ENCODE assay signal across 9 cellular contexts in the genomic region with DNA sequence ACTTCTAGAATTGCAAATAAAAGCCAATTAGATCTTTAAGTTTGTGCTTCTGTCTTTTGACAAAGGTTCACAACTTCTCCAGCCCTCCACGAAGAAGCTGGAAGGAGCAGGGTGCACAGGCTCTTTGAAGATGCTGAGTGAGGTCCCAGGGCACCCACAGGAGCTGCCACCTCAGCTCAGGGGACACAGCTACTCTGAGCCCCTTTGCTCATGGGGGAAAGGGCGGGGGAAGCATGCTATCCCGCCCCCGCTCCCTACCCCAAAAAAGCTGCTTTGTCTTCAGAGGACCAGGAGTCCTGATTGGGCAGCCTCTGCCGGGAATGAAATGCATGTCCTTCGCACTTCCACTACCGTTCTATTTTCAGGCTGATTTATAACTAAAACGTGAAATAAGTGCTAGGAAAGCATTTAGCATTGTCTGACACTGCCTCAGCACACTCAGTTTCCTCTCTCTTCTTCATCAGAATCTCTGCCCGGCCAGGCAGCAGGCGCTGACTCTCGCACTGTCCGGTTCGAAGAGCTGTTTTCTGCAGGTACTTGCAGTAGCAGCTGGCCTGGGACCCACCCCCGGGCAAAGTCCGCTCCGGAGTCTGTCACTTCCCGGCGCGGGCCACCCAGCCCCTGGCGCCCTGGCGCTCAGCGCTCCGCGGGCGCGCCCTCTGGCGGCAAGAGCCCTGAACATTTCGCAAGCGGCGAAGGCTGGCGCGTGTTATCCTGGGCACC. TPM values are rescaled to one million over a fixed set of nuclear protein-coding genes. Genes with fewer than 3 reads are reported as not detected.
A peak's percentile ranks its signal among the peaks of the same experiment; 100 is the strongest.
DNase-seq lines count a peak whose midpoint lies in the region; ATAC-seq, FAIRE-seq and TF ChIP-seq lines count a peak whose summit lies in the region.
"Had no signal": no experiment of that assay in that cellular context is flagged by ENCODE, and none has a peak within 500 bp of the region (broad histone marks: within the 10 kb centered on the region; RNA-seq: fewer than 3 reads in every experiment).

No MANE protein-coding gene starts in this region.

- peak; percentile 89 for ATAC-seq in GM19468 (IDR thresholded peaks at IDR 0.05; ENCODE audit: extremely low read depth, unreplicated experiment)

- FAIRE-seq in endothelial cell of umbilical vein (lab: Jason Lieb, UNC), result peak; percentile 93
- FAIRE-seq: islet of Langerhans had no signal

- TF ChIP-seq POLR2A in endothelial cell of umbilical vein (IDR thresholded peaks at IDR 0.05; ENCODE audit: low read depth, low read length), result no peak

- intact Hi-C loops in endothelial cell of umbilical vein (cut with micrococcal nuclease), result loop anchor here (1.0 to 5.0 kb wide), 4 partner anchors 110 to 353 kb away; no protein-coding TSS in a partner anchor

- peak overlapping the region; percentile 56 for H2AFZ ChIP-seq in endothelial cell of umbilical vein (ENCODE audit: low read depth, low read length)

- H3K79me2 ChIP-seq in endothelial cell of umbilical vein (ENCODE audit: control insufficient read depth, insufficient read depth, low read length), result no peaks in the 10 kb centered on the region

- H3K27me3 ChIP-seq in HL-60 (ENCODE audit: insufficient read depth, poor library complexity, severe bottlenecking) (no peaks in the 10 kb centered on the region), endothelial cell of umbilical vein (ENCODE audit: control insufficient read depth in 2 of 2, insufficient read depth in 2 of 2, low read length in 2 of 2) (peaks cover 0 to 4% of the 10 kb centered on the region in 2 experiments)

- H3K4me1 ChIP-seq in endothelial cell of umbilical vein (ENCODE audit: control insufficient read depth, extremely low read depth, insufficient read depth, low read length), result peaks cover 2% of the 10 kb centered on the region

- H3K4me3 ChIP-seq in HL-60 (replicated peaks; ENCODE audit: insufficient read depth, low read length) (peak overlapping the region; percentile 28), endothelial cell of umbilical vein (replicated peaks in 1 of 3; ENCODE audit: insufficient read depth in 1 of 3, low read depth in 1 of 3, low read length in 3 of 3) (peak overlapping the region in 2 of 3 experiments; percentile 3 to 9)

- peak overlapping the region; percentile 49 for H3K4me2 ChIP-seq in endothelial cell of umbilical vein (ENCODE audit: insufficient read depth, low read length)

- H3K27ac ChIP-seq in HL-60 (replicated peaks) (no peak overlapping the region), endothelial cell of umbilical vein (ENCODE audit: insufficient read depth, low read depth, low read length) (no peak overlapping the region)

- CTCF ChIA-PET in endothelial cell of umbilical vein (lab: Charles Lee), result interaction anchor here (0.6 to 4.8 kb wide), 10 partner anchors 11 to 544 kb away, joined by 3 to 56 read pairs (median 4); no protein-coding TSS in a partner anchor

- H3K36me3 ChIP-seq in endothelial cell of umbilical vein (ENCODE audit: control insufficient read depth in 2 of 2, extremely low read depth in 1 of 2, insufficient read depth in 2 of 2, low read length in 2 of 2), result no peaks in the 10 kb centered on the region

- dilution Hi-C loops in endothelial cell of umbilical vein (cut with MboI; ENCODE audit: extremely low pct_ligation_motif_present, low sequenced_read_pairs), result no loop called here

- H3K9me1 ChIP-seq in endothelial cell of umbilical vein (replicated peaks; ENCODE audit: control insufficient read depth, extremely low read depth, insufficient read depth, low read length), result no peaks in the 10 kb centered on the region

- H3K9me3 ChIP-seq in endothelial cell of umbilical vein (replicated peaks; ENCODE audit: control insufficient read depth, insufficient read depth, low read length), result no peaks in the 10 kb centered on the region

- no peaks in the 10 kb centered on the region for H4K20me1 ChIP-seq in endothelial cell of umbilical vein (replicated peaks; ENCODE audit: control insufficient read depth, extremely low read depth, insufficient read depth, low read length)

- no TSS peak for BruUV-seq in endothelial cell of umbilical vein (replicated peaks; lab: Mats Ljungman, UMichigan)

- TF ChIP-seq CTCF in HL-60 (IDR thresholded peaks at IDR 0.05; ENCODE audit: insufficient read depth, low read length), result peak; percentile 68
- TF ChIP-seq CTCF in endothelial cell of umbilical vein (IDR thresholded peaks at IDR 0.05; ENCODE audit: extremely low read depth in 1 of 2, insufficient read depth in 1 of 2, low read depth in 1 of 2, low read length in 2 of 2), result peak; percentile 94 to 98

- H3K9ac ChIP-seq in endothelial cell of umbilical vein (replicated peaks; ENCODE audit: extremely low read depth, insufficient read depth, low read length), result no peak overlapping the region

- POLR2A ChIA-PET in endothelial cell of umbilical vein (lab: Charles Lee), result no interaction called here

- DNase-seq in COLO829 (ENCODE audit: low spot score), result peak; percentile 70
- DNase-seq in HL-60 (ENCODE audit: low read depth in 1 of 2, low spot score in 1 of 2), result peak; percentile 47 to 74
- DNase-seq in NOMO-1 treated with dmso at 0.1 percent for 144 hours (lab: John Stamatoyannopoulos, UW; ENCODE audit: unreplicated experiment), result peak; percentile 52
- peak; percentile 51 for DNase-seq in activated CD8-positive, alpha-beta memory T cell treated with anti-CD3 and anti-CD28 coated beads, Interleukin-2, amount 50 U/mL, for 24 hours (ENCODE audit: extremely low read depth)
- peak; percentile 75 for DNase-seq in endothelial cell of umbilical vein (ENCODE audit: low read depth, low spot score)
- DNase-seq in middle frontal gyrus (ENCODE audit: extremely low spot score, low spot score), result peak; percentile 16
- peak; percentile 74 to 81 for DNase-seq in stimulated activated CD8-positive, alpha-beta memory T cell treated with anti-CD3 and anti-CD28 coated beads, Interleukin-2, amount 100 ng/mL, for 48 hours (ENCODE audit: low read depth in 2 of 2)

TF ChIP-seq in endothelial cell of umbilical vein, 7 proteins besides CTCF, POLR2A, EP300 and RAD21:
- no peak for TF ChIP-seq MYC (IDR thresholded peaks at IDR 0.05; ENCODE audit: low read depth, low read length)
- no peak for TF ChIP-seq FOS (IDR thresholded peaks at IDR 0.05; ENCODE audit: borderline replicate concordance, insufficient read depth, low read length)
TF ChIP-seq in endothelial cell of umbilical vein: peak in this region for 0.

RNA-seq across cellular contexts. Expression of a gene that starts 45.5 kb away (rescaled TPM):
- total RNA-seq in endothelial cell of umbilical vein, result 5.2 and 5.4 TPM in 2 replicates
- 6.4 and 6.8 TPM in 2 replicates for polyA plus RNA-seq in endothelial cell of umbilical vein
- polyA plus RNA-seq in endothelial cell of umbilical vein (2011; cell fraction: cytosol; rRNA removed), result 4.2 and 4.8 TPM in 2 replicates
- polyA plus RNA-seq in endothelial cell of umbilical vein (2011; cell fraction: nucleus; rRNA removed), result 6.1 and 6.3 TPM in 2 replicates
- polyA plus RNA-seq in endothelial cell of umbilical vein (2012), result 2.4 and 3.3 TPM in 2 replicates
- polyA minus RNA-seq in endothelial cell of umbilical vein, result 5.2 and 5.7 TPM in 2 replicates
- polyA minus RNA-seq in endothelial cell of umbilical vein (2011; cell fraction: cytosol; rRNA and poly(A)+ RNA removed), result 4.6 TPM
- 4.6 and 4.9 TPM in 2 replicates for polyA minus RNA-seq in endothelial cell of umbilical vein (2011; cell fraction: nucleus; rRNA and poly(A)+ RNA removed)

Comparison
In these comparisons a context has a peak if more than half of its experiments do, and no peak if none do; other contexts are left out.
1. DNase-seq: peak in every context shown above with its lines; median percentile 78 in stimulated activated CD8-positive, alpha-beta memory T cell treated with anti-CD3 and anti-CD28 coated beads, Interleukin-2, amount 100 ng/mL, for 48 hours; 75 in endothelial cell of umbilical vein; 70 in COLO829; 60 in HL-60; 52 in NOMO-1 treated with dmso at 0.1 percent for 144 hours; 51 in activated CD8-positive, alpha-beta memory T cell treated with anti-CD3 and anti-CD28 coated beads, Interleukin-2, amount 50 U/mL, for 24 hours; 16 in middle frontal gyrus.